In genomic region chr2:111972955-111973565, GRCh38 we compare ENCODE assay signal across 14 cellular contexts.
DNase-seq lines count a peak whose midpoint lies in the region; ATAC-seq, FAIRE-seq and TF ChIP-seq lines count a peak whose summit lies in the region.
"Had no signal": no experiment of that assay in that cellular context is flagged by ENCODE, and none has a peak within 500 bp of the region (broad histone marks: within the 10 kb centered on the region; RNA-seq: fewer than 3 reads in every experiment).

No MANE protein-coding gene starts in this region.

- no peak for ATAC-seq in HG02588 (IDR thresholded peaks at IDR 0.05; ENCODE audit: unreplicated experiment)
- ATAC-seq: naive thymus-derived CD8-positive, alpha-beta T cell had no signal

- CTCF ChIA-PET in Caco-2 (lab: Charles Lee) = no interaction called here

- no TSS peak for BruUV-seq in Caco-2 (replicated peaks; lab: Mats Ljungman, UMichigan)

- peaks cover 36% of the 10 kb centered on the region for H3K4me1 Mint-ChIP-seq in Caco-2 (ENCODE audit: low read depth, unreplicated experiment)
- H3K4me1 Mint-ChIP-seq: H9 had no signal

- no peaks in the 10 kb centered on the region for H3K27me3 ChIP-seq in Caco-2 (replicated peaks; ENCODE audit: control insufficient read depth, insufficient read depth, low read length)

- peaks cover 62% of the 10 kb centered on the region for H3K36me3 Mint-ChIP-seq in Caco-2 (ENCODE audit: insufficient read depth, unreplicated experiment)

- TF ChIP-seq CTCF in Caco-2 (IDR thresholded peaks at IDR 0.05; ENCODE audit: insufficient read depth in 1 of 2, low read depth in 1 of 2, low read length in 1 of 2, severe bottlenecking in 1 of 2, unreplicated experiment in 1 of 2) (no peak), fibroblast of the aortic adventitia (IDR thresholded peaks at IDR 0.05; ENCODE audit: insufficient read depth, low read length) (no peak), D721Med (IDR thresholded peaks at IDR 0.05; ENCODE audit: insufficient read depth, missing control alignments) (no peak)

- peak overlapping the region; percentile 77 for H3K27ac Mint-ChIP-seq in Caco-2 (ENCODE audit: unreplicated experiment)
- H3K27ac Mint-ChIP-seq: activated CD4-positive, alpha-beta memory T cell treated with anti-CD3 and anti-CD28 coated beads for 36 hours; naive thymus-derived CD8-positive, alpha-beta T cell had no signal

- peaks cover 29% of the 10 kb centered on the region for H3K4me1 ChIP-seq in Caco-2

- H3K27me3 Mint-ChIP-seq in Caco-2 (ENCODE audit: insufficient read depth, unreplicated experiment) = no peaks in the 10 kb centered on the region

- H3K4me3 Mint-ChIP-seq in Caco-2 (ENCODE audit: unreplicated experiment) = no peak overlapping the region
- H3K4me3 Mint-ChIP-seq: activated CD4-positive, alpha-beta memory T cell treated with anti-CD3 and anti-CD28 coated beads for 36 hours; H9; naive thymus-derived CD8-positive, alpha-beta T cell had no signal

- H3K9me3 Mint-ChIP-seq in Caco-2 (ENCODE audit: unreplicated experiment) = no peaks in the 10 kb centered on the region

- H3K4me3 ChIP-seq in Caco-2 (ENCODE audit: low read depth, low read length) (no peak overlapping the region), fibroblast of the aortic adventitia (ENCODE audit: low read depth, low read length) (no peak overlapping the region)

- no peaks in the 10 kb centered on the region for H3K9me3 ChIP-seq in Caco-2

- no peaks in the 10 kb centered on the region; the same call in 1 of the 2 replicates for H3K36me3 ChIP-seq in Caco-2 (ENCODE audit: control insufficient read depth, insufficient read depth, low read length)

- FAIRE-seq in D721Med (lab: Jason Lieb, UNC) = no peak

- DNase-seq in Caco-2 = no peak
- DNase-seq in NCI-H2171 treated with DMSO at 0.1 percent for 48 hours (lab: John Stamatoyannopoulos, UW) = peak; percentile 49
- peak; percentile 27 for DNase-seq in fibroblast of the aortic adventitia (ENCODE audit: low read depth)
- DNase-seq in myocyte (ENCODE audit: low read depth) = peak; percentile 38
- no peak for DNase-seq in iPS-NIHi7 (ENCODE audit: extremely low spot score)
- no peak for DNase-seq in AG20443 (ENCODE audit: low spot score)
- DNase-seq in D721Med (ENCODE audit: insufficient read length, low spot score) = no peak
- DNase-seq: activated CD4-positive, alpha-beta memory T cell treated with anti-CD3 and anti-CD28 coated beads for 36 hours; activated naive CD4-positive, alpha-beta T cell treated with anti-CD3 and anti-CD28 coated beads, Interleukin-2, amount 50 U/mL, for 16 hours; AML-193; H9; naive thymus-derived CD8-positive, alpha-beta T cell; NCI-H446 had no signal

- intact Hi-C loops in Caco-2 (cut with micrococcal nuclease; ENCODE audit: unreplicated experiment) = no loop called here

- POLR2A ChIA-PET in Caco-2 (lab: Charles Lee) = no interaction called here

Comparison
In these comparisons a context has a peak if more than half of its experiments do, and no peak if none do; other contexts are left out.
1. DNase-seq: peak in NCI-H2171 treated with DMSO at 0.1 percent for 48 hours (single experiment), fibroblast of the aortic adventitia (single experiment) and myocyte (single experiment); none in Caco-2 (0 of 2), iPS-NIHi7 (single experiment), AG20443 (single experiment) and D721Med (single experiment).